11 cellular contexts compared by ENCODE assay signal in the genomic region with DNA sequence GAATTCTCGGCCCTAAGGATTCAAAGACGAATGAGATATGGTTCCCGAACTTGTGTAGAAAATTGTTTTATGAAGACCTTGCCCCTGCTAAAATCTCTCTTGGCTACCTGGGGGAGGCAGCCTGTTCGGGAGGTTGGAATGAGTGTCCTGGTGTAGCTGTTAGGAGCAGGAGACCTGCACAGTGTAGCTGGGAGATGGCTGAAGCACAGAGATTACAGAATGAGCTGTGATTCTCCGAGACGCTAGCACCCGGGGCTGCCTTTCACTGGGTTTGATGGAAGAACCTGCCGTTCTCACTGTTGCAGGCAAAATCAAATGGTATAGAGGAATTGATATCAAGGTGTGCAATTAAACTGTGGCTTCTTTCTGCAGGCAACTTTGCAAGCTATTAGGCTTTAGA.
DNase-seq lines count a peak whose midpoint lies in the region; ATAC-seq and TF ChIP-seq lines count a peak whose summit lies in the region.
"Had no signal": no experiment of that assay in that cellular context is flagged by ENCODE, and none has a peak within 500 bp of the region (broad histone marks: within the 10 kb centered on the region; RNA-seq: fewer than 3 reads in every experiment).

No MANE protein-coding gene starts in this region.

- no peak overlapping the region for H2BK12ac ChIP-seq in H9 (ENCODE audit: insufficient read length, low read depth, low read length)

- no peak overlapping the region for H3K14ac ChIP-seq in H9 (ENCODE audit: insufficient read depth, low read length)

- no peaks in the 10 kb centered on the region for H3K27me3 ChIP-seq in BLaER1 treated with 17β-estradiol and CSF1 and Interleukin-3, amounts not matched to agents 10 nM and 100 nM
- no peaks in the 10 kb centered on the region for H3K27me3 ChIP-seq in H9 (ENCODE audit: insufficient read depth, low read length)
- H3K27me3 ChIP-seq: SJSA1 had no signal

- no peak overlapping the region for H4K8ac ChIP-seq in H9 (replicated peaks; ENCODE audit: insufficient read length, low read depth, low read length)

- no peak overlapping the region for H2BK5ac ChIP-seq in H9 (ENCODE audit: insufficient read length, low read length)

- H3K27ac ChIP-seq in BLaER1 treated with 17β-estradiol and CSF1 and Interleukin-3, amounts not matched to agents 10 nM and 100 nM = peak overlapping the region in 3 of 11 experiments; percentile 39 to 68 (median 47); a peak in 2 of 22 replicates
- no peak overlapping the region for H3K27ac ChIP-seq in H9 (ENCODE audit: insufficient read length, low read depth, low read length)
- H3K27ac ChIP-seq: SJSA1 had no signal

- H4K20me1 ChIP-seq in BLaER1 treated with 17β-estradiol and CSF1 and Interleukin-3, amounts not matched to agents 10 nM and 100 nM = peaks cover 0 to 89% (median 22%) of the 10 kb centered on the region in 11 experiments; a peak in 11 of 22 replicates
- no peaks in the 10 kb centered on the region for H4K20me1 ChIP-seq in H9 (ENCODE audit: control insufficient read depth, insufficient read depth, insufficient read length)

- H3K9ac ChIP-seq in BLaER1 treated with 17β-estradiol and CSF1 and Interleukin-3, amounts not matched to agents 10 nM and 100 nM = peak overlapping the region in 8 of 11 experiments; percentile 24 to 57 (median 46); a peak in 8 of 22 replicates
- H3K9ac ChIP-seq in H9 (ENCODE audit: extremely low read depth, insufficient read length, low read length) = no peak overlapping the region

- peak overlapping the region in 2 of 10 experiments; percentile 51 to 60; a peak in 3 of 20 replicates for H3K4me3 ChIP-seq in BLaER1 treated with 17β-estradiol and CSF1 and Interleukin-3, amounts not matched to agents 10 nM and 100 nM
- H3K4me3 ChIP-seq: SJSA1 had no signal

- no peak overlapping the region for H2BK20ac ChIP-seq in H9 (ENCODE audit: low read depth, low read length, poor library complexity, severe bottlenecking)

- TF ChIP-seq CTCF in H9 (conservative IDR thresholded peaks at IDR 0.05) (no peak), mesothelial cell of epicardium (IDR thresholded peaks at IDR 0.05; ENCODE audit: unreplicated experiment) (no peak)

- H3K23me2 ChIP-seq in H9 (ENCODE audit: insufficient read length, low read depth, low read length, poor library complexity, severe bottlenecking) = peaks cover 10% of the 10 kb centered on the region

- WGBS in H9 (ENCODE audit: extremely low coverage, insufficient read length, low lambda C conversion rate) = no CpG with 5 or more reads among the region's 8 CpGs

- intact Hi-C loops in left cardiac atrium (cut with DNase I) = no loop called here

- peak overlapping the region; percentile 16 to 93 (median 62); a peak in 6 of 7 replicates for H3K27ac Mint-ChIP-seq in H9
- H3K27ac Mint-ChIP-seq in activated naive CD8-positive, alpha-beta T cell treated with anti-CD3 and anti-CD28 coated beads, Interleukin-2, amount 10 ng/mL, durations not matched to agents 7 days and 5 days = peak overlapping the region; percentile 81
- H3K27ac Mint-ChIP-seq in mesothelial cell of epicardium = peak overlapping the region; percentile 43

- ATAC-seq in activated naive CD8-positive, alpha-beta T cell treated with anti-CD3 and anti-CD28 coated beads, Interleukin-2, amount 10 ng/mL, durations not matched to agents 7 days and 5 days (ENCODE audit: low read depth) = no peak
- ATAC-seq in left cardiac atrium (no peak), GM21367 (IDR thresholded peaks at IDR 0.05; ENCODE audit: unreplicated experiment) (no peak), HG03565 (IDR thresholded peaks at IDR 0.05; ENCODE audit: unreplicated experiment) (no peak)

- no peak overlapping the region for H3K4ac ChIP-seq in H9 (ENCODE audit: low read depth, low read length)

- H3K79me2 ChIP-seq in H9 (ENCODE audit: insufficient read depth, low read length) = no peaks in the 10 kb centered on the region; the same call in 1 of the 2 replicates

- no peak overlapping the region for H3K56ac ChIP-seq in H9 (ENCODE audit: insufficient read length, low read depth, low read length)

- H3K27me3 Mint-ChIP-seq in H9 (ENCODE audit: low read depth) (no peaks in the 10 kb centered on the region), mesothelial cell of epicardium (ENCODE audit: low read depth) (no peaks in the 10 kb centered on the region)
- H3K27me3 Mint-ChIP-seq in activated naive CD8-positive, alpha-beta T cell treated with anti-CD3 and anti-CD28 coated beads, Interleukin-2, amount 10 ng/mL, durations not matched to agents 7 days and 5 days = no peaks in the 10 kb centered on the region

- H3T11ph ChIP-seq in H9 (ENCODE audit: low read length) = no peak overlapping the region

- no peak overlapping the region for H2AFZ ChIP-seq in H9 (ENCODE audit: low read length)

- no peak overlapping the region for H2BK15ac ChIP-seq in H9 (ENCODE audit: low read depth, low read length)

- H4K5ac ChIP-seq in H9 (ENCODE audit: insufficient read length, low read depth, low read length) = no peak overlapping the region

- H3K23ac ChIP-seq in H9 (ENCODE audit: insufficient read length, low read depth, low read length) = no peak overlapping the region

- H3K18ac ChIP-seq in H9 (ENCODE audit: insufficient read length, low read depth, low read length) = no peak overlapping the region

- H4K91ac ChIP-seq in H9 (ENCODE audit: insufficient read length, low read depth, low read length) = no peak overlapping the region

- POLR2A ChIA-PET in activated naive CD8-positive, alpha-beta T cell treated with anti-CD3 and anti-CD28 coated beads, Interleukin-2, amount 10 ng/mL, durations not matched to agents 7 days and 5 days (lab: Charles Lee) = interaction anchor here (0.6 to 1.4 kb wide), 2 partner anchors 10 to 14 kb away, joined by 4 to 6 read pairs; no protein-coding TSS in a partner anchor

- H3K4me1 Mint-ChIP-seq in H9 (peaks cover 28 to 35% of the 10 kb centered on the region in 2 experiments), mesothelial cell of epicardium (peaks cover 32% of the 10 kb centered on the region)
- H3K4me1 Mint-ChIP-seq in activated naive CD8-positive, alpha-beta T cell treated with anti-CD3 and anti-CD28 coated beads, Interleukin-2, amount 10 ng/mL, durations not matched to agents 7 days and 5 days = peaks cover 40% of the 10 kb centered on the region

- H3K36me3 ChIP-seq in BLaER1 treated with 17β-estradiol and CSF1 and Interleukin-3, amounts not matched to agents 10 nM and 100 nM = peaks cover 0 to 13% (median 7%) of the 10 kb centered on the region in 11 experiments; a peak in 6 of 22 replicates
- H3K36me3 ChIP-seq: SJSA1 had no signal

- H2AK5ac ChIP-seq in H9 (ENCODE audit: insufficient read length, low read length) = no peak overlapping the region

- H3K4me1 ChIP-seq in BLaER1 treated with 17β-estradiol and CSF1 and Interleukin-3, amounts not matched to agents 10 nM and 100 nM = peaks cover 39 to 63% (median 58%) of the 10 kb centered on the region in 10 experiments
- 0 out of 2 replicates have a peak, but pooled peaks cover 4% of the 10 kb centered on the region for H3K4me1 ChIP-seq in H9 (ENCODE audit: insufficient read depth, low read length)

- DNase-seq in H9 (no peak), mesothelial cell of epicardium (ENCODE audit: low spot score in 2 of 2, unreplicated experiment in 2 of 2) (no peak), NCI-H2171 treated with DMSO at 0.1 percent for 48 hours (lab: John Stamatoyannopoulos, UW) (no peak), left cardiac atrium (no peak)
- no peak for DNase-seq in activated naive CD8-positive, alpha-beta T cell treated with anti-CD3 and anti-CD28 coated beads, Interleukin-2, amount 10 ng/mL, durations not matched to agents 7 days and 5 days
- DNase-seq: GOT3, NCI-H1436 treated with DMSO at 0.1 percent for 48 hours had no signal

- H2BK120ac ChIP-seq in H9 (ENCODE audit: low read depth, low read length, poor library complexity, severe bottlenecking) = no peak overlapping the region

- H3K79me1 ChIP-seq in H9 (ENCODE audit: insufficient read depth, low read depth, low read length, poor library complexity, severe bottlenecking) = peaks cover 3% of the 10 kb centered on the region

- peaks cover 0 to 2% (median 0%) of the 10 kb centered on the region in 3 experiments; a peak in 1 of 7 replicates for H3K36me3 Mint-ChIP-seq in H9 (ENCODE audit: insufficient read depth in 1 of 3, low read depth in 3 of 3)
- peaks cover 5% of the 10 kb centered on the region for H3K36me3 Mint-ChIP-seq in activated naive CD8-positive, alpha-beta T cell treated with anti-CD3 and anti-CD28 coated beads, Interleukin-2, amount 10 ng/mL, durations not matched to agents 7 days and 5 days
- peaks cover 1% of the 10 kb centered on the region for H3K36me3 Mint-ChIP-seq in mesothelial cell of epicardium

- H3K4me2 ChIP-seq in BLaER1 treated with 17β-estradiol and CSF1 and Interleukin-3, amounts not matched to agents 10 nM and 100 nM = peak overlapping the region; percentile 66 to 89 (median 79)
- peak overlapping the region; percentile 93 for H3K4me2 ChIP-seq in H9 (ENCODE audit: insufficient read depth, insufficient read length, low read length)

- H3K9me3 Mint-ChIP-seq in H9 = no peaks in the 10 kb centered on the region
- H3K9me3 Mint-ChIP-seq in activated naive CD8-positive, alpha-beta T cell treated with anti-CD3 and anti-CD28 coated beads, Interleukin-2, amount 10 ng/mL, durations not matched to agents 7 days and 5 days = no peaks in the 10 kb centered on the region
- no peaks in the 10 kb centered on the region for H3K9me3 Mint-ChIP-seq in mesothelial cell of epicardium

- peaks cover 0 to 3% (median 0%) of the 10 kb centered on the region in 11 experiments; a peak in 1 of 22 replicates for H3K9me3 ChIP-seq in BLaER1 treated with 17β-estradiol and CSF1 and Interleukin-3, amounts not matched to agents 10 nM and 100 nM (replicated peaks in 1 of 11)
- H3K9me3 ChIP-seq in H9 (ENCODE audit: control insufficient read depth, low read depth, low read length) = no peaks in the 10 kb centered on the region
- H3K9me3 ChIP-seq: SJSA1 had no signal

- H3K4me3 Mint-ChIP-seq in H9 = peak overlapping the region; percentile 79 to 86
- H3K4me3 Mint-ChIP-seq in activated naive CD8-positive, alpha-beta T cell treated with anti-CD3 and anti-CD28 coated beads, Interleukin-2, amount 10 ng/mL, durations not matched to agents 7 days and 5 days = peak overlapping the region; percentile 76
- H3K4me3 Mint-ChIP-seq in mesothelial cell of epicardium = peak overlapping the region; percentile 57
